In the genomic region with DNA sequence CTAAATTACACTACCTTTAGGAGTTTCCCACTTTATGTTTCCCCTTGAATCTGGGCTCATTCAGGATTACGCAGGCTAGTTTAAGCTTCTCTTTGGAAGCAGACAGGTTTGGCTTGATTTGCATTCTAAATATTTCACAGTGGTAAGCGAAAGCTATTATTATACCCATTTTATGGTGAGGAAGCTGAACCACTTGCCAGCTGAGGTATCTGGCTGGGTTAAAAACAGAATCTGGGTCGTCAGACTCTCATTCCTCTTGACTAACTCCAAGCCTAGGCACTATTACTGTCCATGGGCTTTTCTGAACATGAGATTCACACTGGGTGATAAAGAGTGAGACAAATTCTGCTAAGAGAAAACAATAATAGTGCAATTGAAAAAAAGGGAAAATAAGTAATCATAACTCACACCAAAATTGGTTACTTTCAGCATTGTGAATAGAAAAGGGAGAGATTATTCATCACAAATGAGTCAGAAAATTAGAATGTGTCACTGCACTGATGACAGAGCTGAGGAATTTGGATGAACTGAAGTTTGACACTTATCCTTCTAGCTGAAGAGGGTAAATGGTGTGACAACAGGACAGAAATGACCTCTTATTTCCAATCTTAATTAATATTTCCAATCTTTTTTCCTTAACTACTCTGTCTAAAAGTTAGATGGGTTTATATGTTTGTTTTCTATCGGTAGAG, we compare ENCODE assay signal across 1 cellular context.
TF ChIP-seq lines count a peak whose summit lies in the region.

No MANE protein-coding gene starts in this region.

TF ChIP-seq in endothelial cell of umbilical vein, 7 proteins besides CTCF, POLR2A, EP300 and RAD21:
- peak; percentile 72 for TF ChIP-seq FOS (IDR thresholded peaks at IDR 0.05; ENCODE audit: borderline replicate concordance, insufficient read depth, low read length)
- no peak for TF ChIP-seq EZH2 (IDR thresholded peaks at IDR 0.05; ENCODE audit: borderline replicate concordance, low read depth, low read length, severe bottlenecking)
- no peak for TF ChIP-seq MYC (IDR thresholded peaks at IDR 0.05; ENCODE audit: low read depth, low read length)
- TF ChIP-seq POLR2AphosphoS5 (IDR thresholded peaks at IDR 0.05; ENCODE audit: insufficient read depth, low read depth, low read length), result no peak
- TF ChIP-seq JUN (IDR thresholded peaks at IDR 0.05; ENCODE audit: borderline replicate concordance, insufficient read depth, insufficient read length, low read depth), result peak; percentile 53
- TF ChIP-seq GATA2 (IDR thresholded peaks at IDR 0.05; ENCODE audit: insufficient read depth, insufficient read length, low read depth, low read length), result no peak
